In genomic region chr14:71464840-71465239, GRCh38 we compare ENCODE assay signal across 9 cellular contexts.
"Had no signal": no experiment of that assay in that cellular context is flagged by ENCODE, and none has a peak within 500 bp of the region (broad histone marks: within the 10 kb centered on the region; RNA-seq: fewer than 3 reads in every experiment).

No MANE protein-coding gene starts in this region.

- FAIRE-seq: H1, H54, HepG2 had no signal

- DNase-seq: H9, HCEC 1CT, KG1 had no signal

- H3K9me3 Mint-ChIP-seq: IgD-negative memory B cell had no signal

- H3K4me3 Mint-ChIP-seq: GM23338, H9, IgD-negative memory B cell had no signal

- H3K4me2 ChIP-seq: GM23338 had no signal

- H3K27ac Mint-ChIP-seq: GM23338, H9 had no signal

- H3K27ac ChIP-seq: HL-60 had no signal

- H3K4me3 ChIP-seq: GM23338 had no signal

- H3K27me3 Mint-ChIP-seq: IgD-negative memory B cell had no signal

- H2AFZ ChIP-seq: GM23338 had no signal

- ATAC-seq: GM23338, HepG2 had no signal
